Comparison of ENCODE assay signal across 1 cellular context in the genomic region with DNA sequence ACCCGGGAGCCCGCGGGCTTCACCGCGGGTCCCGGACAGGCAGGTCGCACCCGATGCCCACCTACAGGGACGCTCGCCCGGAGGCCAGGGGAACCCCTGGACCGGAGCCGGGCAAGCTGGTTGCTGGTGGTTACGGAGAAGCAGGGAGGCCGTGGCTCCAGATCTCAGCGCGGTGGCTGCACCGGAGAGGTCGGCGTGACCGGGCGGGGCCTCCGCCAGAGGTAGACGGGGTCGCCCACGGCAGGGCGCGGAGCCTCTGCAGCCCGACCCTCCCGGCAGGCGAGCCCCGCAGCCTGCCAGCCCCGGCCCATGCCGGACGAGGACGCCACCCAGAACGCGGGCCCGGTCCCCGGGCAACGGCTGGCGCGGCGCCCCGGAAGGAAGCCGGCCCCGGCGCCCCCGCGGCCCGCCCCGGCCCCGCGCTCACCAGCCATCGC.
TF ChIP-seq lines count a peak whose summit lies in the region.

No MANE protein-coding gene starts in this region.

TF ChIP-seq in HEK293, 187 proteins besides CTCF, POLR2A, EP300 and RAD21 (continued from another document):
- TF ChIP-seq, protein P1, sequence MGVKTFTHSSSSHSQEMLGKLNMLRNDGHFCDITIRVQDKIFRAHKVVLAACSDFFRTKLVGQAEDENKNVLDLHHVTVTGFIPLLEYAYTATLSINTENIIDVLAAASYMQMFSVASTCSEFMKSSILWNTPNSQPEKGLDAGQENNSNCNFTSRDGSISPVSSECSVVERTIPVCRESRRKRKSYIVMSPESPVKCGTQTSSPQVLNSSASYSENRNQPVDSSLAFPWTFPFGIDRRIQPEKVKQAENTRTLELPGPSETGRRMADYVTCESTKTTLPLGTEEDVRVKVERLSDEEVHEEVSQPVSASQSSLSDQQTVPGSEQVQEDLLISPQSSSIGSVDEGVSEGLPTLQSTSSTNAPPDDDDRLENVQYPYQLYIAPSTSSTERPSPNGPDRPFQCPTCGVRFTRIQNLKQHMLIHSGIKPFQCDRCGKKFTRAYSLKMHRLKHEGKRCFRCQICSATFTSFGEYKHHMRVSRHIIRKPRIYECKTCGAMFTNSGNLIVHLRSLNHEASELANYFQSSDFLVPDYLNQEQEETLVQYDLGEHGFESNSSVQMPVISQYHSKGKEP (tag by site-specific recombination; IDR thresholded peaks at IDR 0.05) = no peak
- peak; percentile 67 for TF ChIP-seq ZNF335 (tag by site-specific recombination; conservative IDR thresholded peaks at IDR 0.05)
- 0 out of 2 replicates have a peak, but pooled peaks have one; percentile 20 for TF ChIP-seq KLF8 (tag by site-specific recombination; IDR thresholded peaks at IDR 0.05)
- peak; percentile 36 for TF ChIP-seq SP2 (tag by site-specific recombination; IDR thresholded peaks at IDR 0.05)
- no peak for TF ChIP-seq ZNF529 (tag by site-specific recombination; IDR thresholded peaks at IDR 0.05; ENCODE audit: insufficient replicate concordance)
- TF ChIP-seq ZBTB17 (tag by site-specific recombination; IDR thresholded peaks at IDR 0.05) = peak; percentile 13; the same call in 1 of the 2 replicates
- no peak for TF ChIP-seq ZNF561 (tag by site-specific recombination; IDR thresholded peaks at IDR 0.05; ENCODE audit: borderline replicate concordance)
- no peak for TF ChIP-seq ZNF10 (tag by site-specific recombination; IDR thresholded peaks at IDR 0.05)
- peak; percentile 19; the same call in 1 of the 2 replicates for TF ChIP-seq ZBTB20 (tag by site-specific recombination; IDR thresholded peaks at IDR 0.05)
- TF ChIP-seq, protein P2, sequence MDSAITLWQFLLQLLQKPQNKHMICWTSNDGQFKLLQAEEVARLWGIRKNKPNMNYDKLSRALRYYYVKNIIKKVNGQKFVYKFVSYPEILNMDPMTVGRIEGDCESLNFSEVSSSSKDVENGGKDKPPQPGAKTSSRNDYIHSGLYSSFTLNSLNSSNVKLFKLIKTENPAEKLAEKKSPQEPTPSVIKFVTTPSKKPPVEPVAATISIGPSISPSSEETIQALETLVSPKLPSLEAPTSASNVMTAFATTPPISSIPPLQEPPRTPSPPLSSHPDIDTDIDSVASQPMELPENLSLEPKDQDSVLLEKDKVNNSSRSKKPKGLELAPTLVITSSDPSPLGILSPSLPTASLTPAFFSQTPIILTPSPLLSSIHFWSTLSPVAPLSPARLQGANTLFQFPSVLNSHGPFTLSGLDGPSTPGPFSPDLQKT (IDR thresholded peaks at IDR 0.05; ENCODE audit: borderline replicate concordance, low read depth, low read length) = no peak
- TF ChIP-seq ZNF114 (tag by site-specific recombination; IDR thresholded peaks at IDR 0.05) = no peak
- TF ChIP-seq, protein P3, sequence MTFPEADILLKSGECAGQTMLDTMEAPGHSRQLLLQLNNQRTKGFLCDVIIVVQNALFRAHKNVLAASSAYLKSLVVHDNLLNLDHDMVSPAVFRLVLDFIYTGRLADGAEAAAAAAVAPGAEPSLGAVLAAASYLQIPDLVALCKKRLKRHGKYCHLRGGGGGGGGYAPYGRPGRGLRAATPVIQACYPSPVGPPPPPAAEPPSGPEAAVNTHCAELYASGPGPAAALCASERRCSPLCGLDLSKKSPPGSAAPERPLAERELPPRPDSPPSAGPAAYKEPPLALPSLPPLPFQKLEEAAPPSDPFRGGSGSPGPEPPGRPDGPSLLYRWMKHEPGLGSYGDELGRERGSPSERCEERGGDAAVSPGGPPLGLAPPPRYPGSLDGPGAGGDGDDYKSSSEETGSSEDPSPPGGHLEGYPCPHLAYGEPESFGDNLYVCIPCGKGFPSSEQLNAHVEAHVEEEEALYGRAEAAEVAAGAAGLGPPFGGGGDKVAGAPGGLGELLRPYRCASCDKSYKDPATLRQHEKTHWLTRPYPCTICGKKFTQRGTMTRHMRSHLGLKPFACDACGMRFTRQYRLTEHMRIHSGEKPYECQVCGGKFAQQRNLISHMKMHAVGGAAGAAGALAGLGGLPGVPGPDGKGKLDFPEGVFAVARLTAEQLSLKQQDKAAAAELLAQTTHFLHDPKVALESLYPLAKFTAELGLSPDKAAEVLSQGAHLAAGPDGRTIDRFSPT (tag by site-specific recombination; IDR thresholded peaks at IDR 0.05) = no peak
- TF ChIP-seq ZIC2 (tag by site-specific recombination; IDR thresholded peaks at IDR 0.05) = peak; percentile 54
- no peak for TF ChIP-seq ZNF560 (tag by site-specific recombination; IDR thresholded peaks at IDR 0.05; ENCODE audit: borderline replicate concordance)
- TF ChIP-seq, protein P4, sequence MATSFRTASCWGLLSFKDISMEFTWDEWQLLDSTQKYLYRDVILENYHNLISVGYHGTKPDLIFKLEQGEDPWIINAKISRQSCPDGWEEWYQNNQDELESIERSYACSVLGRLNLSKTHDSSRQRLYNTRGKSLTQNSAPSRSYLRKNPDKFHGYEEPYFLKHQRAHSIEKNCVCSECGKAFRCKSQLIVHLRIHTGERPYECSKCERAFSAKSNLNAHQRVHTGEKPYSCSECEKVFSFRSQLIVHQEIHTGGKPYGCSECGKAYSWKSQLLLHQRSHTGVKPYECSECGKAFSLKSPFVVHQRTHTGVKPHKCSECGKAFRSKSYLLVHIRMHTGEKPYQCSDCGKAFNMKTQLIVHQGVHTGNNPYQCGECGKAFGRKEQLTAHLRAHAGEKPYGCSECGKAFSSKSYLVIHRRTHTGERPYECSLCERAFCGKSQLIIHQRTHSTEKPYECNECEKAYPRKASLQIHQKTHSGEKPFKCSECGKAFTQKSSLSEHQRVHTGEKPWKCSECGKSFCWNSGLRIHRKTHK (tag by site-specific recombination; IDR thresholded peaks at IDR 0.05) = no peak
- no peak for TF ChIP-seq ZNF175 (tag by site-specific recombination; IDR thresholded peaks at IDR 0.05)
- no peak for TF ChIP-seq ZNF37A (tag by site-specific recombination; IDR thresholded peaks at IDR 0.05)
- TF ChIP-seq ZNF768 (tag by site-specific recombination; IDR thresholded peaks at IDR 0.05) = no peak
- peak; percentile 71 for TF ChIP-seq GLIS1 (tag by site-specific recombination; IDR thresholded peaks at IDR 0.05)
- TF ChIP-seq, protein P5, sequence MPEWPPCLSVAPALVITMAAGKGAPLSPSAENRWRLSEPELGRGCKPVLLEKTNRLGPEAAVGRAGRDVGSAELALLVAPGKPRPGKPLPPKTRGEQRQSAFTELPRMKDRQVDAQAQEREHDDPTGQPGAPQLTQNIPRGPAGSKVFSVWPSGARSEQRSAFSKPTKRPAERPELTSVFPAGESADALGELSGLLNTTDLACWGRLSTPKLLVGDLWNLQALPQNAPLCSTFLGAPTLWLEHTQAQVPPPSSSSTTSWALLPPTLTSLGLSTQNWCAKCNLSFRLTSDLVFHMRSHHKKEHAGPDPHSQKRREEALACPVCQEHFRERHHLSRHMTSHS (tag by site-specific recombination; IDR thresholded peaks at IDR 0.05) = no peak
- TF ChIP-seq MYNN (tag by site-specific recombination; IDR thresholded peaks at IDR 0.05; ENCODE audit: borderline replicate concordance) = no peak
- peak; percentile 52; the same call in 1 of the 2 replicates for TF ChIP-seq ZBTB8A (tag by site-specific recombination; IDR thresholded peaks at IDR 0.05)
